In genomic region chr16:3027983-3028715, GRCh38 we compare ENCODE assay signal across 8 cellular contexts. TPM values are rescaled to one million over a fixed set of nuclear protein-coding genes. Genes with fewer than 3 reads are reported as not detected.
DNase-seq lines count a peak whose midpoint lies in the region; ATAC-seq and TF ChIP-seq lines count a peak whose summit lies in the region.

No MANE protein-coding gene starts in this region.

- CTCF ChIA-PET in HEK293 (lab: Yijun Ruan, JAX), result interaction anchor here (0.5 to 9.2 kb wide), 24 partner anchors 9 to 379 kb away, joined by 3 to 149 read pairs (median 4); partner anchors contain the start of genes BICDL2, MMP25 and TNFRSF12A

- H3K27me3 ChIP-seq in right lobe of liver, result no peaks in the 10 kb centered on the region

- DNase-seq in NCI-H2196 (lab: John Stamatoyannopoulos, UW; ENCODE audit: unreplicated experiment) (peak; percentile 95), chondrocyte (ENCODE audit: low spot score) (peak; percentile 80), right lobe of liver (peak; percentile 91 to 92 (median 91))
- DNase-seq in activated CD4-positive, alpha-beta T cell treated with anti-CD3 and anti-CD28 coated beads for 4 hours, result peak; percentile 83 to 90
- peak; percentile 77 to 90 (median 83) for DNase-seq in stimulated activated CD4-positive, alpha-beta T cell treated with anti-CD3 and anti-CD28 coated beads, TNF-alpha, amount 100 ng/mL, for 48 hours (ENCODE audit: low read depth in 3 of 3)

- peak overlapping the region; percentile 43 for H3K27ac ChIP-seq in C4-2B
- H3K27ac ChIP-seq in HEK293 (ENCODE audit: extremely low read depth, low read depth, low read length), result no peak overlapping the region
- H3K27ac ChIP-seq in right lobe of liver, result no peak overlapping the region

- TF ChIP-seq POLR2A in right lobe of liver (IDR thresholded peaks at IDR 0.05), result peak; percentile 20

- POLR2A ChIA-PET in HEK293 (lab: Yijun Ruan, JAX), result interaction anchor here (0.7 to 11.9 kb wide), 17 partner anchors 8 to 144 kb away, joined by 3 to 247 read pairs (median 5); partner anchors contain the start of genes KREMEN2, MMP25, PAQR4 and TNFRSF12A

- peak; percentile 97 for TF ChIP-seq CTCF in C4-2B (conservative IDR thresholded peaks at IDR 0.05)
- TF ChIP-seq CTCF in HEK293 (tag by site-specific recombination; IDR thresholded peaks at IDR 0.05), result peak; percentile 90
- peak; percentile 85 for TF ChIP-seq CTCF in chondrocyte (IDR thresholded peaks at IDR 0.05)
- peak; percentile 73 to 86 (median 84) for TF ChIP-seq CTCF in right lobe of liver (IDR thresholded peaks at IDR 0.05)

- no peak overlapping the region for H3K27ac Mint-ChIP-seq in chondrocyte (ENCODE audit: unreplicated experiment)

- 5% methylated on average over 20 of the region's 58 CpGs for WGBS in right lobe of liver (ENCODE audit: insufficient coverage, low coverage, low lambda C conversion rate, missing lambda C conversion rate)

- no peak overlapping the region for H3K4me3 Mint-ChIP-seq in chondrocyte (ENCODE audit: unreplicated experiment)

- H3K4me1 ChIP-seq in HEK293 (ENCODE audit: control insufficient read depth, insufficient read depth, low read length), result peaks cover 7% of the 10 kb centered on the region
- peaks cover 0 to 19% (median 5%) of the 10 kb centered on the region in 4 donors for H3K4me1 ChIP-seq in right lobe of liver

- H3K9me3 ChIP-seq in HEK293 (ENCODE audit: control insufficient read depth, insufficient read depth, low read depth, low read length) (no peaks in the 10 kb centered on the region), right lobe of liver (no peaks in the 10 kb centered on the region)

- H3K36me3 ChIP-seq in HEK293 (ENCODE audit: control insufficient read depth in 2 of 2, insufficient read depth in 1 of 2, low read length in 2 of 2) (peaks cover 0 to 22% of the 10 kb centered on the region in 2 experiments; a peak in 1 of 3 replicates), right lobe of liver (peaks cover 0 to 6% (median 0%) of the 10 kb centered on the region in 4 donors)

- H3K36me3 Mint-ChIP-seq in chondrocyte (ENCODE audit: low read depth), result peaks cover 11% of the 10 kb centered on the region

- no peaks in the 10 kb centered on the region for H3K9me3 Mint-ChIP-seq in chondrocyte (ENCODE audit: low read depth)

- peaks cover 9% of the 10 kb centered on the region for H3K4me1 Mint-ChIP-seq in chondrocyte (ENCODE audit: low read depth)

- H3K27me3 Mint-ChIP-seq in chondrocyte (ENCODE audit: low read depth), result peaks cover 9% of the 10 kb centered on the region

- intact Hi-C loops in right lobe of liver (cut with DNase I), result loop anchor here in 1 of 2 donors (2.0 kb wide), 1 partner anchor 25 kb away; no protein-coding TSS in a partner anchor

- ATAC-seq in right lobe of liver (peak; percentile 63 to 82 (median 78)), GM18861 (IDR thresholded peaks at IDR 0.05; ENCODE audit: unreplicated experiment) (no peak)

- H3K4me3 ChIP-seq in HEK293 (ENCODE audit: low read depth, low read length) (no peak overlapping the region), right lobe of liver (peak overlapping the region in 1 of 3 donors; percentile 29)

TF ChIP-seq in HEK293, 187 proteins besides CTCF, POLR2A, EP300 and RAD21 (continues in another document):
- peak; percentile 88 for TF ChIP-seq ZNF692 (tag by site-specific recombination; IDR thresholded peaks at IDR 0.05)
- TF ChIP-seq ZNF174 (tag by site-specific recombination; IDR thresholded peaks at IDR 0.05), result no peak
- TF ChIP-seq ZBTB26 (tag by site-specific recombination; optimal IDR thresholded peaks at IDR 0.05), result peak; percentile 72
- TF ChIP-seq KLF10 (tag by site-specific recombination; IDR thresholded peaks at IDR 0.05), result peak; percentile 32; the same call in 1 of the 2 replicates
- no peak for TF ChIP-seq REPIN1 (tag by site-specific recombination; IDR thresholded peaks at IDR 0.05; ENCODE audit: low read depth)
- TF ChIP-seq ZNF37A (tag by site-specific recombination; IDR thresholded peaks at IDR 0.05), result no peak
- peak; percentile 48; the same call in 1 of the 2 replicates for TF ChIP-seq ZBTB44 (tag by site-specific recombination; IDR thresholded peaks at IDR 0.05)
- TF ChIP-seq KLF16 (tag by site-specific recombination; IDR thresholded peaks at IDR 0.05), result peak; percentile 71; the same call in 1 of the 2 replicates
- peak; percentile 83 for TF ChIP-seq SP3 (tag by site-specific recombination; IDR thresholded peaks at IDR 0.05)
- TF ChIP-seq PATZ1 (tag by site-specific recombination; IDR thresholded peaks at IDR 0.05), result peak; percentile 29
- no peak for TF ChIP-seq ZNF571 (tag by site-specific recombination; IDR thresholded peaks at IDR 0.05)
- no peak for TF ChIP-seq ZNF529 (tag by site-specific recombination; IDR thresholded peaks at IDR 0.05; ENCODE audit: insufficient replicate concordance)
- peak; percentile 78 for TF ChIP-seq KLF1 (tag by site-specific recombination; IDR thresholded peaks at IDR 0.05)
- TF ChIP-seq ZNF624 (tag by site-specific recombination; IDR thresholded peaks at IDR 0.05), result no peak
- TF ChIP-seq ZXDB (tag by site-specific recombination; IDR thresholded peaks at IDR 0.05), result peak; percentile 16; the same call in 1 of the 2 replicates
- no peak for TF ChIP-seq ZNF19 (tag by site-specific recombination; IDR thresholded peaks at IDR 0.05; ENCODE audit: low read depth)
- TF ChIP-seq ZBTB7A (tag by site-specific recombination; IDR thresholded peaks at IDR 0.05; ENCODE audit: low read depth), result no peak
- TF ChIP-seq GLIS1 (tag by site-specific recombination; IDR thresholded peaks at IDR 0.05), result peak; percentile 43
- TF ChIP-seq ZNF660 (tag by site-specific recombination; IDR thresholded peaks at IDR 0.05), result 0 out of 2 replicates have a peak, but pooled peaks have one; percentile 37
- TF ChIP-seq ZNF677 (tag by site-specific recombination; IDR thresholded peaks at IDR 0.05), result no peak
- TF ChIP-seq SP2 (tag by site-specific recombination; IDR thresholded peaks at IDR 0.05), result peak; percentile 80
- peak; percentile 64 for TF ChIP-seq ZNF600 (tag by site-specific recombination; IDR thresholded peaks at IDR 0.05)

RNA-seq across cellular contexts. Expression of gene THOC6, which starts 4.3 kb away (rescaled TPM):
- total RNA-seq in chondrocyte, result 27.4 to 33.4 TPM (median 28.8 TPM) in 3 replicates
- total RNA-seq in right lobe of liver, result 10 to 100 TPM in 2 of 6 experiments, 1 to 10 TPM in 4; 7.7 to 15.7 (median 9.7) TPM

RNA-seq across cellular contexts. Expression of gene HCFC1R1, which starts 4.4 kb away (rescaled TPM):
- total RNA-seq in chondrocyte (74.0 to 101 TPM (median 79.3 TPM) in 3 replicates), right lobe of liver (10 to 100 TPM in 5 of 6 experiments, 1 to 10 TPM in 1; 9.7 to 14.6 (median 12.1) TPM)

RNA-seq across cellular contexts. Expression of gene TNFRSF12A, which starts 8.0 kb away (rescaled TPM):
- 156 to 177 TPM (median 165 TPM) in 3 replicates for total RNA-seq in chondrocyte
- 100 to 1,000 TPM in 3 of 6 experiments, 10 to 100 TPM in 1, 1 to 10 TPM in 2; 5.2 to 284 (median 69.4) TPM for total RNA-seq in right lobe of liver

RNA-seq across cellular contexts. Expression of gene BICDL2, which starts 8.6 kb away (rescaled TPM):
- total RNA-seq in chondrocyte (not detected in 3 replicates), right lobe of liver (under 1 TPM in 5 of 6 experiments, not detected in 1; 0.11 to 0.58 (median 0.48) TPM)

RNA-seq across cellular contexts. Expression of gene CLDN6, which starts 10.2 kb away (rescaled TPM):
- total RNA-seq in chondrocyte (0.27 to 0.69 TPM in 2 of 3 replicates, not detected in the other), right lobe of liver (1 to 10 TPM in 1 of 6 experiments, not detected in 5; 2.9 TPM)
